ENCODE assay signal across 16 cellular contexts in genomic region chr3:83946554-83946953, GRCh38.
DNase-seq lines count a peak whose midpoint lies in the region; ATAC-seq, FAIRE-seq and TF ChIP-seq lines count a peak whose summit lies in the region.
"Had no signal": no experiment of that assay in that cellular context is flagged by ENCODE, and none has a peak within 500 bp of the region (broad histone marks: within the 10 kb centered on the region; RNA-seq: fewer than 3 reads in every experiment).

No MANE protein-coding gene starts in this region.

- H3K4me3 Mint-ChIP-seq in activated naive CD4-positive, alpha-beta T cell treated with anti-CD3 and anti-CD28 coated beads for 36 hours = no peak overlapping the region
- H3K4me3 Mint-ChIP-seq: stimulated activated naive CD8-positive, alpha-beta T cell treated with anti-CD3 and anti-CD28 coated beads, Interleukin-15, Interleukin-2, amounts not matched to agents 100 ng/mL and 50 ng/mL, for 24 hours had no signal

- no peaks in the 10 kb centered on the region for H3K36me3 ChIP-seq in kidney (ENCODE audit: control insufficient read depth in 1 of 2, insufficient read depth in 2 of 2, low read length in 2 of 2)
- H3K36me3 ChIP-seq: Peyer's patch had no signal

- no peaks in the 10 kb centered on the region for H3K4me1 Mint-ChIP-seq in activated naive CD4-positive, alpha-beta T cell treated with anti-CD3 and anti-CD28 coated beads for 36 hours (ENCODE audit: low read depth)

- DNase-seq in AML-193 (lab: John Stamatoyannopoulos, UW) (peak; percentile 10 to 27), SKM-1 (lab: John Stamatoyannopoulos, UW; ENCODE audit: unreplicated experiment) (peak; percentile 61), glomerular visceral epithelial cell (ENCODE audit: extremely low spot score) (peak; percentile 35), kidney (no peak), NCI-H526 (lab: John Stamatoyannopoulos, UW) (no peak)
- no peak for DNase-seq in activated naive CD4-positive, alpha-beta T cell treated with anti-CD3 and anti-CD28 coated beads for 36 hours
- DNase-seq: cortex of kidney, NCI-H2171, Peyer's patch, retina had no signal

- no peak for FAIRE-seq in kidney (lab: Jason Lieb, UNC)
- FAIRE-seq: K562, TTC549 had no signal

- H3K27me3 Mint-ChIP-seq in activated naive CD4-positive, alpha-beta T cell treated with anti-CD3 and anti-CD28 coated beads for 36 hours (ENCODE audit: low read depth) = no peaks in the 10 kb centered on the region
- H3K27me3 Mint-ChIP-seq: stimulated activated naive CD8-positive, alpha-beta T cell treated with anti-CD3 and anti-CD28 coated beads, Interleukin-15, Interleukin-2, amounts not matched to agents 100 ng/mL and 50 ng/mL, for 24 hours had no signal

- no peak for TF ChIP-seq EP300 in Ishikawa (IDR thresholded peaks at IDR 0.05; ENCODE audit: borderline replicate concordance)

- H3K4me1 ChIP-seq in kidney (ENCODE audit: control insufficient read depth in 1 of 2, insufficient read depth in 1 of 2, low read depth in 1 of 2, low read length in 2 of 2) = no peaks in the 10 kb centered on the region
- H3K4me1 ChIP-seq: Peyer's patch had no signal

- TF ChIP-seq RAD21 in Ishikawa (IDR thresholded peaks at IDR 0.05; ENCODE audit: low read depth) = peak; percentile 38

- no peak overlapping the region for H3K27ac ChIP-seq in kidney (ENCODE audit: low read depth in 2 of 2, low read length in 2 of 2)
- H3K27ac ChIP-seq: Peyer's patch had no signal

- TF ChIP-seq CTCF in kidney (IDR thresholded peaks at IDR 0.05; ENCODE audit: borderline replicate concordance, extremely low read depth, insufficient read depth) = no peak

- CTCF ChIA-PET in activated naive CD4-positive, alpha-beta T cell treated with anti-CD3 and anti-CD28 coated beads for 36 hours (lab: Charles Lee) = no interaction called here

- no peak for ATAC-seq in GM21367 (IDR thresholded peaks at IDR 0.05; ENCODE audit: unreplicated experiment)
- ATAC-seq: activated naive CD4-positive, alpha-beta T cell treated with anti-CD3 and anti-CD28 coated beads, Interleukin-2, amount 50 U/mL, for 72 hours; K562 had no signal

- no peak overlapping the region for H3K4me3 ChIP-seq in kidney (ENCODE audit: low read length in 2 of 2)
- H3K4me3 ChIP-seq: K562, Peyer's patch had no signal

- H3K9me3 Mint-ChIP-seq in activated naive CD4-positive, alpha-beta T cell treated with anti-CD3 and anti-CD28 coated beads for 36 hours = peaks cover 8% of the 10 kb centered on the region

- intact Hi-C loops in kidney (cut with DNase I) = no loop called here
- intact Hi-C loops in activated naive CD4-positive, alpha-beta T cell treated with anti-CD3 and anti-CD28 coated beads for 36 hours (cut with micrococcal nuclease) = no loop called here

- no peak overlapping the region for H3K27ac Mint-ChIP-seq in activated naive CD4-positive, alpha-beta T cell treated with anti-CD3 and anti-CD28 coated beads for 36 hours
- H3K27ac Mint-ChIP-seq: activated naive CD4-positive, alpha-beta T cell treated with anti-CD3 and anti-CD28 coated beads, Interleukin-2, amount 50 U/mL, for 72 hours; stimulated activated naive CD8-positive, alpha-beta T cell treated with anti-CD3 and anti-CD28 coated beads, Interleukin-15, Interleukin-2, amounts not matched to agents 100 ng/mL and 50 ng/mL, for 24 hours had no signal

- H3K36me3 Mint-ChIP-seq in activated naive CD4-positive, alpha-beta T cell treated with anti-CD3 and anti-CD28 coated beads for 36 hours (ENCODE audit: low read depth) = no peaks in the 10 kb centered on the region

- H3K9me3 ChIP-seq in kidney (ENCODE audit: control insufficient read depth in 1 of 2, low read length in 2 of 2) = no peaks in the 10 kb centered on the region
- H3K9me3 ChIP-seq: Peyer's patch had no signal

- H3K9ac ChIP-seq in kidney (ENCODE audit: low read length in 2 of 2) = no peak overlapping the region

TF ChIP-seq in Ishikawa, 13 proteins besides CTCF, POLR2A, EP300 and RAD21:
- TF ChIP-seq TEAD4 (IDR thresholded peaks at IDR 0.05) (no peak), USF1 (IDR thresholded peaks at IDR 0.05) (no peak), TAF1 (IDR thresholded peaks at IDR 0.05; ENCODE audit: low read depth) (no peak), TCF12 (IDR thresholded peaks at IDR 0.05; ENCODE audit: low read depth) (no peak), FOXM1 (IDR thresholded peaks at IDR 0.05; ENCODE audit: borderline replicate concordance, low read depth) (no peak), EGR1 (IDR thresholded peaks at IDR 0.05) (no peak), CEBPB (IDR thresholded peaks at IDR 0.05) (no peak), CREB1 (IDR thresholded peaks at IDR 0.05; ENCODE audit: low read depth) (no peak), ZBTB7A (IDR thresholded peaks at IDR 0.05; ENCODE audit: low read depth) (no peak), NFIC (IDR thresholded peaks at IDR 0.05) (no peak), YY1 (IDR thresholded peaks at IDR 0.05; ENCODE audit: low read depth) (no peak)
- TF ChIP-seq, protein P1, sequence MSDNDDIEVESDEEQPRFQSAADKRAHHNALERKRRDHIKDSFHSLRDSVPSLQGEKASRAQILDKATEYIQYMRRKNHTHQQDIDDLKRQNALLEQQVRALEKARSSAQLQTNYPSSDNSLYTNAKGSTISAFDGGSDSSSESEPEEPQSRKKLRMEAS (IDR thresholded peaks at IDR 0.05) = no peak
- TF ChIP-seq, protein P2, sequence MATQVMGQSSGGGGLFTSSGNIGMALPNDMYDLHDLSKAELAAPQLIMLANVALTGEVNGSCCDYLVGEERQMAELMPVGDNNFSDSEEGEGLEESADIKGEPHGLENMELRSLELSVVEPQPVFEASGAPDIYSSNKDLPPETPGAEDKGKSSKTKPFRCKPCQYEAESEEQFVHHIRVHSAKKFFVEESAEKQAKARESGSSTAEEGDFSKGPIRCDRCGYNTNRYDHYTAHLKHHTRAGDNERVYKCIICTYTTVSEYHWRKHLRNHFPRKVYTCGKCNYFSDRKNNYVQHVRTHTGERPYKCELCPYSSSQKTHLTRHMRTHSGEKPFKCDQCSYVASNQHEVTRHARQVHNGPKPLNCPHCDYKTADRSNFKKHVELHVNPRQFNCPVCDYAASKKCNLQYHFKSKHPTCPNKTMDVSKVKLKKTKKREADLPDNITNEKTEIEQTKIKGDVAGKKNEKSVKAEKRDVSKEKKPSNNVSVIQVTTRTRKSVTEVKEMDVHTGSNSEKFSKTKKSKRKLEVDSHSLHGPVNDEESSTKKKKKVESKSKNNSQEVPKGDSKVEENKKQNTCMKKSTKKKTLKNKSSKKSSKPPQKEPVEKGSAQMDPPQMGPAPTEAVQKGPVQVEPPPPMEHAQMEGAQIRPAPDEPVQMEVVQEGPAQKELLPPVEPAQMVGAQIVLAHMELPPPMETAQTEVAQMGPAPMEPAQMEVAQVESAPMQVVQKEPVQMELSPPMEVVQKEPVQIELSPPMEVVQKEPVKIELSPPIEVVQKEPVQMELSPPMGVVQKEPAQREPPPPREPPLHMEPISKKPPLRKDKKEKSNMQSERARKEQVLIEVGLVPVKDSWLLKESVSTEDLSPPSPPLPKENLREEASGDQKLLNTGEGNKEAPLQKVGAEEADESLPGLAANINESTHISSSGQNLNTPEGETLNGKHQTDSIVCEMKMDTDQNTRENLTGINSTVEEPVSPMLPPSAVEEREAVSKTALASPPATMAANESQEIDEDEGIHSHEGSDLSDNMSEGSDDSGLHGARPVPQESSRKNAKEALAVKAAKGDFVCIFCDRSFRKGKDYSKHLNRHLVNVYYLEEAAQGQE (IDR thresholded peaks at IDR 0.05; ENCODE audit: low read depth) = no peak

Comparison
In these comparisons a context has a peak if more than half of its experiments do, and no peak if none do; other contexts are left out.
1. DNase-seq: peak in AML-193 (2 of 2), SKM-1 (single experiment) and glomerular visceral epithelial cell (single experiment); none in kidney (single experiment), activated naive CD4-positive, alpha-beta T cell treated with anti-CD3 and anti-CD28 coated beads for 36 hours (single experiment) and NCI-H526 (0 of 2).